11 cellular contexts compared by ENCODE assay signal in genomic region chr5:128038641-128039040, GRCh38. TPM values are rescaled to one million over a fixed set of nuclear protein-coding genes. Genes with fewer than 3 reads are reported as not detected.
DNase-seq lines count a peak whose midpoint lies in the region; ATAC-seq and TF ChIP-seq lines count a peak whose summit lies in the region.
"Had no signal": no experiment of that assay in that cellular context is flagged by ENCODE, and none has a peak within 500 bp of the region (broad histone marks: within the 10 kb centered on the region; RNA-seq: fewer than 3 reads in every experiment).

No MANE protein-coding gene starts in this region.

- H3K4me3 ChIP-seq in PC-3 (ENCODE audit: low read length) (no peak overlapping the region), epithelial cell of esophagus (ENCODE audit: low read length) (no peak overlapping the region), retinal pigment epithelial cell (ENCODE audit: low read length) (no peak overlapping the region)
- H3K4me3 ChIP-seq: ovary, transverse colon had no signal

- H3F3A ChIP-seq in PC-3 (ENCODE audit: low read length, unreplicated experiment), result no peaks in the 10 kb centered on the region

- no peaks in the 10 kb centered on the region for H3K36me3 ChIP-seq in PC-3 (ENCODE audit: low read depth, low read length)
- H3K36me3 ChIP-seq: ovary had no signal

- H3K4me1 ChIP-seq in PC-3 (ENCODE audit: insufficient read depth, low read length), result peaks cover 27% of the 10 kb centered on the region
- H3K4me1 ChIP-seq: transverse colon had no signal

- no TSS peak for BruUV-seq in PC-3 (replicated peaks; lab: Mats Ljungman, UMichigan)

- no peaks in the 10 kb centered on the region for H3K27me3 ChIP-seq in PC-3 (ENCODE audit: low read length)
- H3K27me3 ChIP-seq: ovary, transverse colon had no signal

- CTCF ChIA-PET in PC-3 (lab: Charles Lee), result interaction anchor here (0.6 kb wide), 2 partner anchors 45 to 53 kb away, joined by 3 read pairs; no protein-coding TSS in a partner anchor

- no peaks in the 10 kb centered on the region for H3K9me3 ChIP-seq in PC-3 (ENCODE audit: low read length)
- H3K9me3 ChIP-seq: ovary, transverse colon had no signal

- H3K79me2 ChIP-seq in PC-3 (ENCODE audit: low read length), result no peaks in the 10 kb centered on the region

- intact Hi-C loops in PC-3 (cut with micrococcal nuclease), result loop anchor here (1.0 to 5.0 kb wide), 9 partner anchors 14 to 281 kb away; partner anchors contain the start of gene SLC12A2

- no peaks in the 10 kb centered on the region for H3K9me2 ChIP-seq in PC-3 (replicated peaks; ENCODE audit: low read length)

- H4K20me1 ChIP-seq in PC-3 (ENCODE audit: low read length), result no peaks in the 10 kb centered on the region

- H3K27ac ChIP-seq in PC-3 (ENCODE audit: low read length), result peak overlapping the region; percentile 79
- H3K27ac ChIP-seq: ovary, transverse colon had no signal

- H3K4me2 ChIP-seq in PC-3 (ENCODE audit: low read length), result peak overlapping the region; percentile 71

- 0 out of 2 replicates have a peak overlapping the region, but pooled peaks have one; percentile 33 for H3K9ac ChIP-seq in PC-3 (ENCODE audit: low read length)

- no peak for TF ChIP-seq CTCF in PC-3 (conservative IDR thresholded peaks at IDR 0.05; ENCODE audit: low read depth, low read length)
- no peak for TF ChIP-seq CTCF in epithelial cell of esophagus (IDR thresholded peaks at IDR 0.05; ENCODE audit: insufficient read depth, low read depth, low read length, missing control alignments)
- no peak for TF ChIP-seq CTCF in retinal pigment epithelial cell (conservative IDR thresholded peaks at IDR 0.05; ENCODE audit: low read depth, low read length)

- H2AFZ ChIP-seq in PC-3 (ENCODE audit: low read length), result no peak overlapping the region

- ATAC-seq in PC-3 (peak; percentile 80), HG03565 (IDR thresholded peaks at IDR 0.05; ENCODE audit: unreplicated experiment) (no peak)
- ATAC-seq: effector memory CD8-positive, alpha-beta T cell had no signal

- DNase-seq in HCEC 1CT, result peak; percentile 50
- DNase-seq in PC-3, result peak; percentile 79
- DNase-seq in epithelial cell of esophagus (ENCODE audit: low read depth), result peak; percentile 63
- DNase-seq in retinal pigment epithelial cell (ENCODE audit: low read depth), result peak; percentile 38
- DNase-seq in SHP77 treated with DMSO at 0.1 percent for 48 hours (lab: John Stamatoyannopoulos, UW), result no peak
- DNase-seq in OCI-M2 (lab: John Stamatoyannopoulos, UW; ENCODE audit: unreplicated experiment), result no peak
- DNase-seq: activated naive CD4-positive, alpha-beta T cell treated with Interleukin-2 at 50 U/mL for 16 hours; effector memory CD8-positive, alpha-beta T cell; ovary; transverse colon had no signal

- POLR2A ChIA-PET in PC-3 (lab: Charles Lee; ENCODE audit: unreplicated experiment), result interaction anchor here (0.6 to 0.7 kb wide), 7 partner anchors 43 to 1688 kb away, joined by 3 to 6 read pairs (median 4); no protein-coding TSS in a partner anchor

RNA-seq across cellular contexts. Expression of gene SLC12A2, which starts 44.9 kb away (rescaled TPM):
- total RNA-seq in PC-3 (2014; rRNA removed), result 33.9 and 42.3 TPM in 2 replicates

Comparison
In these comparisons a context has a peak if more than half of its experiments do, and no peak if none do; other contexts are left out.
1. DNase-seq: peak in HCEC 1CT (single experiment), PC-3 (single experiment), epithelial cell of esophagus (single experiment) and retinal pigment epithelial cell (single experiment); none in SHP77 treated with DMSO at 0.1 percent for 48 hours (single experiment) and OCI-M2 (single experiment).